ENCODE assay signal across 20 cellular contexts in the genomic region with DNA sequence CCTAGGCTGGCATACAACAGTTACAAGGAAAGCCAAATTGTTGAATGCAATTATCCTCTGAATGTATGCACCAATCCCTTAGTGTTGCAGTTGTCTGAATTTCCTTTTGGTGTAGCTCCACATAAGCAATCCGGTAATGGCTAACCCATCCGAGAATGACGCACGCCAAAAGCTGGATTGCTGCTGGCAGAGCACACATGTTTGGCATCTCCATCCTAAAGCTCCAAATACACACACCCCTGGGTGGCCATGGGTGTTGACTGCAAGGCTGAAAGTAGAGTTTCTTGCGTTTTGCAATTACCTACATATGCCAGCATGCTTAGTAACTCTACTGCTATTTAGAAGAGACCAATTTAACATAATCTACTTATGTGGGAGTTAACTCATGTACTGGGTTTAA. TPM values are rescaled to one million over a fixed set of nuclear protein-coding genes. Genes with fewer than 3 reads are reported as not detected.
DNase-seq lines count a peak whose midpoint lies in the region; ATAC-seq, FAIRE-seq and TF ChIP-seq lines count a peak whose summit lies in the region.
"Had no signal": no experiment of that assay in that cellular context is flagged by ENCODE, and none has a peak within 500 bp of the region (broad histone marks: within the 10 kb centered on the region; RNA-seq: fewer than 3 reads in every experiment).

No MANE protein-coding gene starts in this region.

- H3K4me1 ChIP-seq in trophoblast cell (ENCODE audit: control insufficient read depth in 1 of 2, insufficient read depth in 2 of 2, low read length in 2 of 2), result no peaks in the 10 kb centered on the region
- H3K4me1 ChIP-seq: BE2C had no signal

- intact Hi-C loops in natural killer cell (cut with micrococcal nuclease), result no loop called here

- no peak overlapping the region for H3K23ac ChIP-seq in trophoblast cell (ENCODE audit: low read length)

- H3K18ac ChIP-seq in trophoblast cell (ENCODE audit: low read length), result no peak overlapping the region

- no peak overlapping the region for H3K4me3 Mint-ChIP-seq in natural killer cell
- H3K4me3 Mint-ChIP-seq: CD4-positive, CD25-positive, alpha-beta regulatory T cell; CD8-positive, alpha-beta memory T cell; H9 had no signal

- no peaks in the 10 kb centered on the region for H3K27me3 Mint-ChIP-seq in natural killer cell (ENCODE audit: low read depth in 2 of 2)
- H3K27me3 Mint-ChIP-seq: CD4-positive, CD25-positive, alpha-beta regulatory T cell; CD8-positive, alpha-beta memory T cell had no signal

- DNase-seq in D721Med (ENCODE audit: insufficient read length, low spot score) (no peak), epithelial cell of prostate (ENCODE audit: low read depth, low spot score) (no peak), fibroblast of peridontal ligament (ENCODE audit: extremely low read depth) (peak; percentile 23), trophoblast cell (peak; percentile 74 to 81), iPS-NIHi7 (ENCODE audit: extremely low spot score) (no peak), natural killer cell (no peak)
- DNase-seq: BE2C; C1 segment of cervical spinal cord; CD4-positive, CD25-positive, alpha-beta regulatory T cell; CD8-positive, alpha-beta memory T cell; COR-L47; DMS153; DMS79; GDM1; H9 had no signal

- no peak overlapping the region for H4K8ac ChIP-seq in trophoblast cell (ENCODE audit: low read depth, low read length)

- no peak overlapping the region for H3K14ac ChIP-seq in trophoblast cell (ENCODE audit: low read length)

- no peak overlapping the region for H2BK12ac ChIP-seq in trophoblast cell (ENCODE audit: low read length)

- no peaks in the 10 kb centered on the region for H3K36me3 Mint-ChIP-seq in natural killer cell
- H3K36me3 Mint-ChIP-seq: CD4-positive, CD25-positive, alpha-beta regulatory T cell had no signal

- WGBS in trophoblast cell (ENCODE audit: extremely low coverage, insufficient coverage, insufficient read length), result no CpG with 5 or more reads among the region's 5 CpGs

- H2BK120ac ChIP-seq in trophoblast cell (ENCODE audit: insufficient read depth, low read length, poor library complexity), result no peak overlapping the region

- no peak overlapping the region for H3K4me2 ChIP-seq in trophoblast cell (ENCODE audit: low read length)

- H2AK5ac ChIP-seq in trophoblast cell (ENCODE audit: low read length), result no peak overlapping the region

- H3K9me3 ChIP-seq in trophoblast cell (ENCODE audit: insufficient read depth, low read depth, low read length), result no peaks in the 10 kb centered on the region
- H3K9me3 ChIP-seq: BE2C had no signal

- peaks cover 0 to 3% of the 10 kb centered on the region in 2 experiments for H3K36me3 ChIP-seq in trophoblast cell (ENCODE audit: control insufficient read depth in 1 of 2, insufficient read depth in 2 of 2, low read length in 2 of 2)
- H3K36me3 ChIP-seq: BE2C had no signal

- H3K4ac ChIP-seq in trophoblast cell (ENCODE audit: low read depth, low read length), result no peak overlapping the region

- no peaks in the 10 kb centered on the region for H3K27me3 ChIP-seq in trophoblast cell (ENCODE audit: insufficient read depth, low read length)
- H3K27me3 ChIP-seq: BE2C had no signal

- no peak overlapping the region for H3K27ac Mint-ChIP-seq in natural killer cell
- H3K27ac Mint-ChIP-seq: CD4-positive, CD25-positive, alpha-beta regulatory T cell; CD8-positive, alpha-beta memory T cell; H9 had no signal

- no peaks in the 10 kb centered on the region for H3K9me3 Mint-ChIP-seq in natural killer cell
- H3K9me3 Mint-ChIP-seq: CD8-positive, alpha-beta memory T cell had no signal

- ATAC-seq in natural killer cell, result no peak
- no peak for ATAC-seq in GM21515 (IDR thresholded peaks at IDR 0.05; ENCODE audit: unreplicated experiment)
- ATAC-seq in HG02571 (IDR thresholded peaks at IDR 0.05; ENCODE audit: unreplicated experiment), result no peak

- H3K27ac ChIP-seq in epithelial cell of prostate, result peak overlapping the region; percentile 14
- no peak overlapping the region for H3K27ac ChIP-seq in trophoblast cell (ENCODE audit: low read depth, low read length)

- H4K91ac ChIP-seq in trophoblast cell (ENCODE audit: low read depth, low read length), result no peak overlapping the region

- TF ChIP-seq CTCF in D721Med (IDR thresholded peaks at IDR 0.05; ENCODE audit: insufficient read depth, missing control alignments) (no peak), natural killer cell (IDR thresholded peaks at IDR 0.05) (no peak)

- H3K4me3 ChIP-seq in trophoblast cell (ENCODE audit: low read depth, low read length), result no peak overlapping the region

- H2AFZ ChIP-seq in trophoblast cell (ENCODE audit: insufficient read depth, low read length, poor library complexity), result no peak overlapping the region

- no peaks in the 10 kb centered on the region for H3K79me2 ChIP-seq in trophoblast cell (ENCODE audit: control insufficient read depth, insufficient read depth, low read length, poor library complexity)

- H3K4me1 Mint-ChIP-seq in natural killer cell, result peaks cover 0 to 4% of the 10 kb centered on the region in 2 donors
- H3K4me1 Mint-ChIP-seq: CD4-positive, CD25-positive, alpha-beta regulatory T cell; CD8-positive, alpha-beta memory T cell had no signal

- H2BK5ac ChIP-seq in trophoblast cell (ENCODE audit: low read depth, low read length, poor library complexity), result no peak overlapping the region

- H4K12ac ChIP-seq in trophoblast cell (ENCODE audit: low read depth, low read length), result no peak overlapping the region

- no peak overlapping the region for H3K9ac ChIP-seq in trophoblast cell (ENCODE audit: low read length)

- H3K79me1 ChIP-seq in trophoblast cell (ENCODE audit: low read length), result no peaks in the 10 kb centered on the region

- peak; percentile 56 for FAIRE-seq in D721Med (lab: Jason Lieb, UNC)
- FAIRE-seq: GM12892, GM18507, H1 had no signal

RNA-seq across cellular contexts. Expression of a gene that starts 53.1 kb away (rescaled TPM):
- 36.1 and 38.7 TPM in 2 replicates for polyA plus RNA-seq in trophoblast cell (2013)
- 1 to 10 TPM; 3.8 to 5.8 (median 5.7) TPM for total RNA-seq in natural killer cell

Comparison
In these comparisons a context has a peak if more than half of its experiments do, and no peak if none do; other contexts are left out.
1. DNase-seq: peak in fibroblast of peridontal ligament (single experiment) and trophoblast cell (2 of 2); none in D721Med (single experiment), epithelial cell of prostate (single experiment), iPS-NIHi7 (single experiment) and natural killer cell (single experiment).